ENCODE assay signal across 8 cellular contexts in the genomic region with DNA sequence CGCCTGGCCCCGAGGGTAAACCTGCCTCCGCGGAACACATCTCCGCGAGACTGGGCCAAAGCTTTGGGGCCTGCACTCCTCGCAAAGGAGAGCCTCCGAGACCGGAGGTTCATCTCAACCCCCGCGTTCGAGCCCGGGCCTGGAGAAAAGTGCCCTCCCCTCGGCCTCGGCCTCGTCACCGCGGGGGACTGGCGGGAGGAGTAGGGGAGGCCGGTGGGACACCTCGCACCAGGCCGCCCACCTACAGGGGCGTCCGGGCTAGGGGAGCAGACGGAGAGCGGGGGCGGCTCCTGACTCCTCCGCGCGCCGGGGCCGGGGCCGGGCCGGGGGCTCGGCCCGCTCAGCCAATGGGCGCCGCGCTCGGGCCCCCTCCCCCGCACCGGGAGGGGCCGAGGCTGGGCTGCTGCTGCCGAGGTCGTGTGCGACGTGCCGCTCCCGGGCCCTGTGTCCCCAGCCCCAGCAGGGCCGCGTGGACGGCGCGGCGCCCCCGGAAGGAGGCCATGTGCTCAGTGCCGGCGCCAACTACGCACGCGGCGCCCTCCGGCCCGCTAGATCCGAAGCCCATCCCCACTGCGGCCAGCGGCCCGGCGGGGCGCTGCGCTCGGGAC. TPM values are rescaled to one million over a fixed set of nuclear protein-coding genes. Genes with fewer than 3 reads are reported as not detected.
DNase-seq lines count a peak whose midpoint lies in the region; ATAC-seq lines count a peak whose summit lies in the region.

No MANE protein-coding gene starts in this region.

- H3K27ac Mint-ChIP-seq in naive B cell = peak overlapping the region in 5 of 6 donors; percentile 24 to 97 (median 91)

- H3K27me3 Mint-ChIP-seq in naive B cell = no peaks in the 10 kb centered on the region

- peaks cover 14 to 15% of the 10 kb centered on the region in 2 donors for H3K36me3 Mint-ChIP-seq in naive B cell

- peak overlapping the region; percentile 89 to 100 (median 96) for H3K4me3 Mint-ChIP-seq in naive B cell

- H3K4me1 Mint-ChIP-seq in naive B cell = peaks cover 56 to 81% (median 75%) of the 10 kb centered on the region in 3 donors

- DNase-seq in AG20443 (ENCODE audit: low spot score) (peak; percentile 90), NCI-H748 (lab: John Stamatoyannopoulos, UW; ENCODE audit: unreplicated experiment) (peak; percentile 99), activated T-cell treated with anti-CD3 and anti-CD28 coated beads for 48 hours (ENCODE audit: low read depth) (peak; percentile 77), naive B cell (peak; percentile 68)
- DNase-seq in stimulated activated naive CD8-positive, alpha-beta T cell treated with anti-CD3 and anti-CD28 coated beads, Interleukin-15, Interleukin-2, amounts not matched to agents 100 U/mL and 50 U/mL, for 24 hours = peak; percentile 83

- H3K9me3 Mint-ChIP-seq in naive B cell = no peaks in the 10 kb centered on the region

- peak; percentile 30 for ATAC-seq in GM18873 (IDR thresholded peaks at IDR 0.05; ENCODE audit: low FRiP score, unreplicated experiment)
- peak; percentile 34 for ATAC-seq in HG03103 (IDR thresholded peaks at IDR 0.05; ENCODE audit: low read depth, unreplicated experiment)
- ATAC-seq in esophagus mucosa = peak; percentile 25
- ATAC-seq in naive B cell (ENCODE audit: low read depth in 2 of 2) = peak; percentile 26 to 29
- ATAC-seq in stimulated activated naive CD8-positive, alpha-beta T cell treated with anti-CD3 and anti-CD28 coated beads, Interleukin-15, Interleukin-2, amounts not matched to agents 100 U/mL and 50 U/mL, for 24 hours = peak; percentile 51

RNA-seq across cellular contexts. Expression of a gene that starts 0.7 kb away (rescaled TPM):
- total RNA-seq in esophagus mucosa = 243 TPM
- polyA plus RNA-seq in naive B cell (ENCODE audit: low read depth in 6 of 6) = 100 to 1,000 TPM in 1 of 6 donors, 10 to 100 TPM in 5; 58.4 to 125 (median 89.7) TPM

Comparison
In these comparisons a context has a peak if more than half of its experiments do, and no peak if none do; other contexts are left out.
1. Peak in every context shown above with its lines: DNase-seq and ATAC-seq.